In genomic region chr3:142224482-142225072, GRCh38 we compare ENCODE assay signal across 8 cellular contexts. TPM values are rescaled to one million over a fixed set of nuclear protein-coding genes. Genes with fewer than 3 reads are reported as not detected.
DNase-seq lines count a peak whose midpoint lies in the region; ATAC-seq and TF ChIP-seq lines count a peak whose summit lies in the region.

No MANE protein-coding gene starts in this region.

- no peak overlapping the region for H2AK5ac ChIP-seq in H9 (ENCODE audit: insufficient read length, low read length)

- no peaks in the 10 kb centered on the region for H3K4me1 ChIP-seq in H9 (ENCODE audit: insufficient read depth, low read length)
- H3K4me1 ChIP-seq in foreskin keratinocyte: no peaks in the 10 kb centered on the region
- peaks cover 0 to 5% (median 2%) of the 10 kb centered on the region in 3 donors for H3K4me1 ChIP-seq in skeletal muscle tissue (ENCODE audit: control insufficient read depth in 3 of 3, insufficient read depth in 3 of 3, low read length in 3 of 3)

- H3K23me2 ChIP-seq in H9 (ENCODE audit: insufficient read length, low read depth, low read length, poor library complexity, severe bottlenecking): peaks cover 6% of the 10 kb centered on the region

- H3K9me3 ChIP-seq in H9 (ENCODE audit: control insufficient read depth, low read depth, low read length): no peaks in the 10 kb centered on the region
- no peaks in the 10 kb centered on the region for H3K9me3 ChIP-seq in T-helper 17 cell (ENCODE audit: control insufficient read depth, low read length, poor library complexity, severe bottlenecking)
- H3K9me3 ChIP-seq in skeletal muscle tissue (ENCODE audit: control insufficient read depth in 3 of 3, low read length in 3 of 3): no peaks in the 10 kb centered on the region

- H3K4ac ChIP-seq in H9 (ENCODE audit: low read depth, low read length): no peak overlapping the region

- H3K27ac ChIP-seq in H9 (ENCODE audit: insufficient read length, low read depth, low read length) (no peak overlapping the region), foreskin keratinocyte (peak overlapping the region; percentile 53), skeletal muscle tissue (ENCODE audit: low read depth, low read length) (peak overlapping the region; percentile 66)

- no peaks in the 10 kb centered on the region for H4K20me1 ChIP-seq in H9 (ENCODE audit: control insufficient read depth, insufficient read depth, insufficient read length)

- H2BK5ac ChIP-seq in H9 (ENCODE audit: insufficient read length, low read length): no peak overlapping the region

- no peak overlapping the region for H4K8ac ChIP-seq in H9 (replicated peaks; ENCODE audit: insufficient read length, low read depth, low read length)

- peak overlapping the region; percentile 62 for H3K4me2 ChIP-seq in H9 (ENCODE audit: insufficient read depth, insufficient read length, low read length)

- no peaks in the 10 kb centered on the region for H3K36me3 Mint-ChIP-seq in H9 (ENCODE audit: insufficient read depth in 1 of 3, low read depth in 3 of 3)
- no peaks in the 10 kb centered on the region for H3K36me3 Mint-ChIP-seq in T-helper 17 cell (ENCODE audit: low read depth)

- no peak overlapping the region for H2AFZ ChIP-seq in H9 (ENCODE audit: low read length)

- no peak overlapping the region for H4K5ac ChIP-seq in H9 (ENCODE audit: insufficient read length, low read depth, low read length)

- H3K79me1 ChIP-seq in H9 (ENCODE audit: insufficient read depth, low read depth, low read length, poor library complexity, severe bottlenecking): no peaks in the 10 kb centered on the region

- H3K36me3 ChIP-seq in skeletal muscle tissue (ENCODE audit: control insufficient read depth in 3 of 3, insufficient read depth in 3 of 3, low read length in 3 of 3): no peaks in the 10 kb centered on the region

- intact Hi-C loops in posterior vena cava (cut with DNase I): no loop called here

- no peak overlapping the region for H3K23ac ChIP-seq in H9 (ENCODE audit: insufficient read length, low read depth, low read length)

- no peaks in the 10 kb centered on the region for H3K27me3 Mint-ChIP-seq in H9 (ENCODE audit: low read depth)
- no peaks in the 10 kb centered on the region for H3K27me3 Mint-ChIP-seq in T-helper 17 cell

- no peaks in the 10 kb centered on the region for H3K9me3 Mint-ChIP-seq in H9

- peaks cover 10 to 12% of the 10 kb centered on the region in 2 experiments for H3K4me1 Mint-ChIP-seq in H9
- H3K4me1 Mint-ChIP-seq in T-helper 17 cell: peaks cover 20% of the 10 kb centered on the region

- no peak overlapping the region for H2BK12ac ChIP-seq in H9 (ENCODE audit: insufficient read length, low read depth, low read length)

- H3K56ac ChIP-seq in H9 (ENCODE audit: insufficient read length, low read depth, low read length): no peak overlapping the region

- H3K9ac ChIP-seq in H9 (ENCODE audit: extremely low read depth, insufficient read length, low read length) (peak overlapping the region; percentile 74), skeletal muscle tissue (ENCODE audit: low read depth in 1 of 3, low read length in 3 of 3) (peak overlapping the region; percentile 76 to 87 (median 87))

- no peak for DNase-seq in H9
- no peak for DNase-seq in T-helper 17 cell
- no peak for DNase-seq in foreskin keratinocyte
- no peak for DNase-seq in foreskin melanocyte
- no peak for DNase-seq in GM13976 (ENCODE audit: low spot score)
- no peak for DNase-seq in posterior vena cava (ENCODE audit: low spot score)
- no peak for DNase-seq in activated CD4-positive, alpha-beta T cell treated with anti-CD3 and anti-CD28 coated beads for 4 hours

- no peak overlapping the region for H3K27ac Mint-ChIP-seq in H9
- peak overlapping the region; percentile 86 for H3K27ac Mint-ChIP-seq in T-helper 17 cell

- WGBS in H9 (ENCODE audit: extremely low coverage, insufficient read length, low lambda C conversion rate): no CpG with 5 or more reads among the region's 10 CpGs

- H2BK20ac ChIP-seq in H9 (ENCODE audit: low read depth, low read length, poor library complexity, severe bottlenecking): no peak overlapping the region

- ATAC-seq in T-helper 17 cell (no peak), foreskin keratinocyte (no peak)

- H3K4me3 ChIP-seq in skeletal muscle tissue (ENCODE audit: low read length in 3 of 3): peak overlapping the region; percentile 74 to 83 (median 75)

- peak overlapping the region; percentile 93 for H3K14ac ChIP-seq in H9 (ENCODE audit: insufficient read depth, low read length)

- H3K79me2 ChIP-seq in H9 (ENCODE audit: insufficient read depth, low read length): no peaks in the 10 kb centered on the region

- in situ Hi-C loops in GM13976 (cut with MboI; ENCODE audit: low sequenced_read_pairs, unreplicated experiment): no loop called here

- peak overlapping the region; percentile 85 for H3K18ac ChIP-seq in H9 (ENCODE audit: insufficient read length, low read depth, low read length)

- H2BK15ac ChIP-seq in H9 (ENCODE audit: low read depth, low read length): no peak overlapping the region

- no peak overlapping the region for H3T11ph ChIP-seq in H9 (ENCODE audit: low read length)

- no peak overlapping the region for H2BK120ac ChIP-seq in H9 (ENCODE audit: low read depth, low read length, poor library complexity, severe bottlenecking)

- H3K27me3 ChIP-seq in H9 (ENCODE audit: insufficient read depth, low read length) (no peaks in the 10 kb centered on the region), foreskin keratinocyte (no peaks in the 10 kb centered on the region), skeletal muscle tissue (ENCODE audit: control insufficient read depth in 3 of 3, insufficient read depth in 3 of 3, low read length in 3 of 3) (no peaks in the 10 kb centered on the region)

- TF ChIP-seq CTCF in H9 (conservative IDR thresholded peaks at IDR 0.05) (no peak), foreskin keratinocyte (conservative IDR thresholded peaks at IDR 0.05) (no peak), GM13976 (IDR thresholded peaks at IDR 0.05; ENCODE audit: borderline replicate concordance, control extremely low read depth, extremely low read depth, insufficient read depth, missing control alignments) (no peak)

- no peak overlapping the region for H4K91ac ChIP-seq in H9 (ENCODE audit: insufficient read length, low read depth, low read length)

- peak overlapping the region; percentile 85 to 89 for H3K4me3 Mint-ChIP-seq in H9
- peak overlapping the region; percentile 95 for H3K4me3 Mint-ChIP-seq in T-helper 17 cell

RNA-seq across cellular contexts. Expression of gene GK5, which starts 0.8 kb away (rescaled TPM):
- 10.7 and 13.2 TPM in 2 replicates for total RNA-seq in H9 (2021)
- 10 to 100 TPM; 17.2 to 23.1 TPM for total RNA-seq in T-helper 17 cell
- 6.7 and 8.7 TPM in 2 replicates for total RNA-seq in foreskin keratinocyte
- 1.7 and 2.1 TPM in 2 replicates for polyA plus RNA-seq in foreskin keratinocyte
- 10.4 TPM for total RNA-seq in skeletal muscle tissue
- 10 to 100 TPM; 22.1 to 27.0 TPM for total RNA-seq in posterior vena cava
